ENCODE assay signal across 1 cellular context in genomic region chr12:113462117-113462774, GRCh38.
TF ChIP-seq lines count a peak whose summit lies in the region.

No MANE protein-coding gene starts in this region.

TF ChIP-seq in K562, 482 proteins besides CTCF, POLR2A, EP300 and RAD21 (continued from another document and continues in another):
- TF ChIP-seq RERE (CRISPR knock-in tag; IDR thresholded peaks at IDR 0.05; ENCODE audit: borderline replicate concordance) (no peak), CEBPG (CRISPR knock-in tag; IDR thresholded peaks at IDR 0.05) (no peak), CEBPG (tag; conservative IDR thresholded peaks at IDR 0.05 in 1 of 2, IDR thresholded peaks at IDR 0.05 in 1 of 2) (no peak), LCOR (CRISPR knock-in tag; IDR thresholded peaks at IDR 0.05) (no peak), ARID2 (IDR thresholded peaks at IDR 0.05) (peak; percentile 74), STAG1 (CRISPR knock-in tag; IDR thresholded peaks at IDR 0.05; ENCODE audit: borderline replicate concordance) (peak; percentile 84; the same call in 1 of the 2 replicates), ILF3 (IDR thresholded peaks at IDR 0.05; ENCODE audit: borderline replicate concordance) (no peak), ESRRA (IDR thresholded peaks at IDR 0.05; ENCODE audit: borderline replicate concordance, low read depth) (peak; percentile 86), BRD4 (IDR thresholded peaks at IDR 0.05) (no peak), ZNF277 (CRISPR knock-in tag; IDR thresholded peaks at IDR 0.05; ENCODE audit: borderline replicate concordance) (no peak), GABPB2 (CRISPR knock-in tag; conservative IDR thresholded peaks at IDR 0.05) (no peak), ZEB2 (IDR thresholded peaks at IDR 0.05) (no peak), SNIP1 (IDR thresholded peaks at IDR 0.05; ENCODE audit: low read depth) (no peak), HDGF (IDR thresholded peaks at IDR 0.05) (no peak), SMARCE1 (IDR thresholded peaks at IDR 0.05) (no peak), ZNF133 (CRISPR knock-in tag; IDR thresholded peaks at IDR 0.05) (no peak), ZMIZ1 (IDR thresholded peaks at IDR 0.05; ENCODE audit: low read depth in 2 of 2, low read length in 2 of 2) (no peak), GABPB1 (CRISPR knock-in tag; IDR thresholded peaks at IDR 0.05) (no peak), ETV5 (CRISPR knock-in tag; IDR thresholded peaks at IDR 0.05; ENCODE audit: low read depth) (0 out of 2 replicates have a peak, but pooled peaks have one; percentile 30), UBTF (IDR thresholded peaks at IDR 0.05; ENCODE audit: borderline replicate concordance in 1 of 2, low read depth in 2 of 2, low read length in 2 of 2) (no peak), MCM3 (IDR thresholded peaks at IDR 0.05) (no peak), MAZ (CRISPR knock-in tag; conservative IDR thresholded peaks at IDR 0.05 in 1 of 2, IDR thresholded peaks at IDR 0.05 in 1 of 2) (peak in 1 of 2 experiments; percentile 49; a peak in 1 of 4 replicates), PYGO2 (tag; IDR thresholded peaks at IDR 0.05) (no peak), HCFC1 (IDR thresholded peaks at IDR 0.05; ENCODE audit: low read depth, low read length) (no peak), SETDB1 (IDR thresholded peaks at IDR 0.05; ENCODE audit: low read length) (no peak), PHTF2 (CRISPR knock-in tag; IDR thresholded peaks at IDR 0.05) (no peak), MECOM (CRISPR knock-in tag; IDR thresholded peaks at IDR 0.05) (no peak), E4F1 (CRISPR knock-in tag; IDR thresholded peaks at IDR 0.05; ENCODE audit: borderline replicate concordance) (no peak), EWSR1 (IDR thresholded peaks at IDR 0.05; ENCODE audit: borderline replicate concordance, low read depth, partially characterized antibody) (no peak), CTBP1 (IDR thresholded peaks at IDR 0.05; ENCODE audit: borderline replicate concordance) (peak; percentile 42; the same call in 1 of the 2 replicates), ZNF79 (CRISPR knock-in tag; IDR thresholded peaks at IDR 0.05; ENCODE audit: low read depth) (no peak), ZNF511 (CRISPR knock-in tag; IDR thresholded peaks at IDR 0.05) (0 out of 2 replicates have a peak, but pooled peaks have one; percentile 58), ZNF12 (CRISPR knock-in tag; IDR thresholded peaks at IDR 0.05) (no peak), U2AF2 (optimal IDR thresholded peaks at IDR 0.05; ENCODE audit: low read depth, low read length) (no peak), RB1 (IDR thresholded peaks at IDR 0.05; ENCODE audit: low read depth) (peak; percentile 78; the same call in 1 of the 2 replicates), TEAD2 (tag; IDR thresholded peaks at IDR 0.05) (no peak), RNF219 (CRISPR knock-in tag; IDR thresholded peaks at IDR 0.05) (no peak), E2F3 (CRISPR knock-in tag; IDR thresholded peaks at IDR 0.05) (no peak), ZBTB43 (CRISPR knock-in tag; IDR thresholded peaks at IDR 0.05) (no peak)
